20 cellular contexts compared by ENCODE assay signal in the genomic region with DNA sequence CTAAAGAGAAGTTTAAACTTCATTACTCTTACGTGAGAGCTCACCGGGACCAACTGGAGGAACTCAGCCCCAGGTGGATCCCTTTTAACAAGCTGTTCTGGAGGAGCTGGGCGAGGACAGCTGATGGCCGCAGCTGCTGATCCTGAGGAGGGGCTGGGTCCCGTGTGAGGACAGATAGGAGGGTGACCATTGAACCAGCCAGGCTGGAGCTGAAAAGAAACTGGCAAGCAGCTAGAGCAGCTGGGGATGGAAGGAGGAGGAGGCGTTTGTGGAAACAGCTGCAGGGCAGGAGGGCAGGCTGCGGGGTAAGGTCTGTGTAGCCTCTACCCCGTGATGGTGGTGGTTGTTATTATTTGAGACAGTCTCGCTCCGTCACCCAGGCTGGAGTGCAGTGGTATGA.
DNase-seq lines count a peak whose midpoint lies in the region; ATAC-seq and TF ChIP-seq lines count a peak whose summit lies in the region.
"Had no signal": no experiment of that assay in that cellular context is flagged by ENCODE, and none has a peak within 500 bp of the region (broad histone marks: within the 10 kb centered on the region; RNA-seq: fewer than 3 reads in every experiment).

No MANE protein-coding gene starts in this region.

- no peaks in the 10 kb centered on the region for H3K79me1 ChIP-seq in neuronal stem cell (ENCODE audit: low read depth, low read length)

- 71% methylated on average over 10 of the region's 10 CpGs for WGBS in hepatocyte (ENCODE audit: low lambda C conversion rate, missing lambda C conversion rate)
- no CpG with 5 or more reads among the region's 10 CpGs for WGBS in neuronal stem cell (ENCODE audit: extremely low coverage in 2 of 2, insufficient read length in 2 of 2, insufficient replicate concordance in 1 of 2), 2 donors

- no peak overlapping the region for H2BK15ac ChIP-seq in neuronal stem cell (ENCODE audit: low read length)

- no peak overlapping the region for H4K8ac ChIP-seq in neuronal stem cell (ENCODE audit: low read depth, low read length)

- H3K27ac ChIP-seq in Peyer's patch, result peak overlapping the region in 3 of 4 donors; percentile 68 to 90 (median 86)
- H3K27ac ChIP-seq in hepatocyte, result peak overlapping the region; percentile 35
- H3K27ac ChIP-seq in neuronal stem cell (replicated peaks; ENCODE audit: low read length), result no peak overlapping the region
- H3K27ac ChIP-seq in vagina, result no peak overlapping the region
- H3K27ac ChIP-seq: GM23248, heart left ventricle had no signal

- H2BK12ac ChIP-seq in neuronal stem cell (ENCODE audit: low read length), result no peak overlapping the region

- H2AK5ac ChIP-seq in neuronal stem cell (ENCODE audit: low read depth, low read length), result no peak overlapping the region

- ATAC-seq in GM21447 (IDR thresholded peaks at IDR 0.05; ENCODE audit: unreplicated experiment), result no peak
- ATAC-seq: activated CD4-positive, CD25-positive, alpha-beta regulatory T cell treated with anti-CD3 and anti-CD28 coated beads, Interleukin-2, amount 50 U/mL, for 24 hours; stimulated activated naive CD8-positive, alpha-beta T cell treated with anti-CD3 and anti-CD28 coated beads, Interleukin-15, amount 100 ng/mL, for 72 hours had no signal

- no peaks in the 10 kb centered on the region for H3K9me2 ChIP-seq in hepatocyte (replicated peaks; ENCODE audit: insufficient read depth)

- H2BK120ac ChIP-seq in neuronal stem cell (ENCODE audit: low read depth, low read length), result no peak overlapping the region

- intact Hi-C loops in vagina (cut with DNase I), result no loop called here

- TF ChIP-seq CTCF in Peyer's patch (IDR thresholded peaks at IDR 0.05), result no peak
- TF ChIP-seq CTCF in hepatocyte (IDR thresholded peaks at IDR 0.05; ENCODE audit: poor library complexity), result no peak
- no peak for TF ChIP-seq CTCF in vagina (IDR thresholded peaks at IDR 0.05)

- H3K79me2 ChIP-seq in hepatocyte, result no peaks in the 10 kb centered on the region

- DNase-seq in AG08396 (ENCODE audit: low spot score), result peak; percentile 30
- DNase-seq in Peyer's patch, result peak in 2 of 3 donors; percentile 55 to 75
- DNase-seq in hepatocyte (ENCODE audit: low spot score), result no peak
- no peak for DNase-seq in neuronal stem cell (ENCODE audit: low spot score)
- no peak for DNase-seq in vagina (ENCODE audit: extremely low spot score in 2 of 2)
- DNase-seq in NCI-H226, result no peak
- DNase-seq in activated CD4-positive, alpha-beta T cell treated with anti-CD3 and anti-CD28 coated beads, Interleukin-2, amount 50 U/mL, for 48 hours, result no peak
- DNase-seq: activated CD8-positive, alpha-beta memory T cell treated with anti-CD3 and anti-CD28 coated beads, Interleukin-2, amount 50 U/mL, for 48 hours; activated naive CD4-positive, alpha-beta T cell treated with anti-CD3 and anti-CD28 coated beads for 36 hours; cortex of kidney; KG1; NCI-H1105 treated with DMSO at 0.1 percent for 48 hours; SIG-M5; stimulated activated CD4-positive, alpha-beta T cell treated with anti-CD3 and anti-CD28 coated beads, Interleukin-15, amount 100 ng/mL, for 24 hours; stimulated activated naive CD8-positive, alpha-beta T cell treated with anti-CD3 and anti-CD28 coated beads, Interleukin-15, amount 100 ng/mL, for 72 hours; T-helper 2 cell had no signal

- H3K4ac ChIP-seq in neuronal stem cell (ENCODE audit: low read length), result no peak overlapping the region

- H2AFZ ChIP-seq in hepatocyte (no peak overlapping the region), neuronal stem cell (ENCODE audit: low read length) (no peak overlapping the region)
- H2AFZ ChIP-seq: GM23248 had no signal

- H2BK5ac ChIP-seq in neuronal stem cell (ENCODE audit: low read length), result no peak overlapping the region

- H3K4me2 ChIP-seq in hepatocyte, result no peak overlapping the region
- no peak overlapping the region for H3K4me2 ChIP-seq in neuronal stem cell (ENCODE audit: insufficient read depth, low read length, poor library complexity, severe bottlenecking)

- no peaks in the 10 kb centered on the region for H4K20me1 ChIP-seq in hepatocyte (ENCODE audit: insufficient read depth, poor library complexity, severe bottlenecking)

- no peak overlapping the region for H3K18ac ChIP-seq in neuronal stem cell (ENCODE audit: low read length)

- peak overlapping the region in 2 of 4 donors; percentile 29 to 30 for H3K4me3 ChIP-seq in Peyer's patch
- H3K4me3 ChIP-seq in hepatocyte, result no peak overlapping the region
- H3K4me3 ChIP-seq in neuronal stem cell (ENCODE audit: low read length in 2 of 2), result peak overlapping the region in 1 of 2 donors; percentile 4
- H3K4me3 ChIP-seq in vagina, result no peak overlapping the region
- H3K4me3 ChIP-seq: GM23248, heart left ventricle had no signal

- H3K23ac ChIP-seq in neuronal stem cell (ENCODE audit: low read depth, low read length, poor library complexity), result peak overlapping the region; percentile 70

- no peak overlapping the region for H4K91ac ChIP-seq in neuronal stem cell (ENCODE audit: low read depth, low read length, poor library complexity)

- H3K27me3 ChIP-seq in Peyer's patch (no peaks in the 10 kb centered on the region), hepatocyte (peaks cover 3% of the 10 kb centered on the region), neuronal stem cell (ENCODE audit: control insufficient read depth in 3 of 3, insufficient read depth in 3 of 3, low read depth in 1 of 3, low read length in 3 of 3) (peaks cover 0 to 5% (median 4%) of the 10 kb centered on the region in 3 experiments), vagina (no peaks in the 10 kb centered on the region)

- H3K4me1 ChIP-seq in Peyer's patch (peaks cover 0 to 18% (median 0%) of the 10 kb centered on the region in 4 donors), hepatocyte (ENCODE audit: insufficient read depth) (peaks cover 4% of the 10 kb centered on the region), neuronal stem cell (ENCODE audit: control insufficient read depth in 2 of 2, insufficient read depth in 1 of 2, low read depth in 1 of 2, low read length in 2 of 2) (peaks cover 0 to 4% of the 10 kb centered on the region in 2 donors), vagina (peaks cover 7% of the 10 kb centered on the region)
- H3K4me1 ChIP-seq: heart left ventricle had no signal

- no peak for TF ChIP-seq POLR2A in Peyer's patch (IDR thresholded peaks at IDR 0.05)
- no peak for TF ChIP-seq POLR2A in vagina (IDR thresholded peaks at IDR 0.05)

- H3K9me3 ChIP-seq in Peyer's patch (no peaks in the 10 kb centered on the region), hepatocyte (ENCODE audit: low read depth) (no peaks in the 10 kb centered on the region), neuronal stem cell (replicated peaks in 1 of 2; ENCODE audit: control insufficient read depth in 2 of 2, insufficient read depth in 1 of 2, low read depth in 1 of 2, low read length in 2 of 2) (no peaks in the 10 kb centered on the region), vagina (no peaks in the 10 kb centered on the region)

- no peak overlapping the region for H3K14ac ChIP-seq in neuronal stem cell (ENCODE audit: low read length)

- no peak overlapping the region for H3K9ac ChIP-seq in neuronal stem cell (ENCODE audit: low read depth, low read length, poor library complexity)
- H3K9ac ChIP-seq: GM23248 had no signal

- H3K36me3 ChIP-seq in Peyer's patch, result no peaks in the 10 kb centered on the region
- no peaks in the 10 kb centered on the region for H3K36me3 ChIP-seq in hepatocyte (replicated peaks; ENCODE audit: insufficient read depth, low read depth)
- no peaks in the 10 kb centered on the region for H3K36me3 ChIP-seq in neuronal stem cell (replicated peaks in 1 of 2; ENCODE audit: control insufficient read depth in 2 of 2, insufficient read depth in 2 of 2, low read length in 2 of 2)
- no peaks in the 10 kb centered on the region for H3K36me3 ChIP-seq in vagina
- H3K36me3 ChIP-seq: heart left ventricle had no signal

Comparison
In these comparisons a context has a peak if more than half of its experiments do, and no peak if none do; other contexts are left out.
1. DNase-seq: peak in AG08396 (single experiment) and Peyer's patch (2 of 3); none in hepatocyte (single experiment), neuronal stem cell (single experiment), vagina (0 of 2), NCI-H226 (single experiment) and activated CD4-positive, alpha-beta T cell treated with anti-CD3 and anti-CD28 coated beads, Interleukin-2, amount 50 U/mL, for 48 hours (0 of 2).
2. H3K27ac ChIP-seq: peak in Peyer's patch (3 of 4) and hepatocyte (single experiment); none in neuronal stem cell (single experiment) and vagina (single experiment).